Comparison of ENCODE assay signal across 10 cellular contexts in genomic region chr21:42666023-42666747, GRCh38. TPM values are rescaled to one million over a fixed set of nuclear protein-coding genes. Genes with fewer than 3 reads are reported as not detected.
DNase-seq lines count a peak whose midpoint lies in the region; ATAC-seq, FAIRE-seq and TF ChIP-seq lines count a peak whose summit lies in the region.
"Had no signal": no experiment of that assay in that cellular context is flagged by ENCODE, and none has a peak within 500 bp of the region (broad histone marks: within the 10 kb centered on the region; RNA-seq: fewer than 3 reads in every experiment).

No MANE protein-coding gene starts in this region.

- TF ChIP-seq RAD21 in H1 (IDR thresholded peaks at IDR 0.05 in 1 of 2, conservative IDR thresholded peaks at IDR 0.05 in 1 of 2; ENCODE audit: low read depth in 2 of 2, low read length in 2 of 2), result no peak

- H3K4me3 ChIP-seq in SK-N-MC (0 out of 2 replicates have a peak overlapping the region, but pooled peaks have one; percentile 8), H1 (ENCODE audit: extremely low read depth in 1 of 4, insufficient read depth in 2 of 4, low read depth in 3 of 4, low read length in 4 of 4) (no peak overlapping the region)
- H3K4me3 ChIP-seq: breast epithelium had no signal

- H2BK20ac ChIP-seq in H1 (ENCODE audit: low read length), result no peak overlapping the region; the same call in 1 of the 2 replicates

- no peak overlapping the region for H2BK12ac ChIP-seq in H1 (ENCODE audit: low read depth, low read length)

- ATAC-seq in GM18858 (IDR thresholded peaks at IDR 0.05; ENCODE audit: unreplicated experiment), result no peak

- peaks cover 4 to 46% of the 10 kb centered on the region in 2 experiments; a peak in 3 of 4 replicates for H3K79me2 ChIP-seq in H1 (ENCODE audit: control insufficient read depth in 1 of 2, insufficient read depth in 2 of 2, low read length in 2 of 2)

- H4K91ac ChIP-seq in H1 (replicated peaks; ENCODE audit: insufficient read length, low read length), result no peak overlapping the region

- no peak overlapping the region for H2BK120ac ChIP-seq in H1 (replicated peaks; ENCODE audit: low read depth, low read length)

- H4K8ac ChIP-seq in H1 (ENCODE audit: extremely low read depth, insufficient read depth, low read length), result peak overlapping the region; percentile 85

- peaks cover 32% of the 10 kb centered on the region for H3K79me1 ChIP-seq in H1 (ENCODE audit: low read depth, low read length)

- H3K4ac ChIP-seq in H1 (replicated peaks; ENCODE audit: insufficient read length, low read depth, low read length), result no peak overlapping the region

- H3K27ac ChIP-seq in SK-N-MC, result peak overlapping the region; percentile 73; the same call in 1 of the 2 replicates
- H3K27ac ChIP-seq in H1 (ENCODE audit: low read depth, low read length), result no peak overlapping the region
- H3K27ac ChIP-seq in substantia nigra (ENCODE audit: low read depth, low read length, poor library complexity, severe bottlenecking), result peak overlapping the region; percentile 85

- no peak overlapping the region for H3K18ac ChIP-seq in H1 (ENCODE audit: extremely low read depth, low read length)

- peaks cover 0 to 33% (median 14%) of the 10 kb centered on the region in 4 experiments; a peak in 5 of 7 replicates for H3K4me1 ChIP-seq in H1 (replicated peaks in 1 of 4; ENCODE audit: control insufficient read depth in 3 of 4, insufficient read depth in 4 of 4, low read length in 3 of 4)

- POLR2A ChIA-PET in H1 (lab: Charles Lee; ENCODE audit: partially characterized antibody), result interaction anchor here (0.6 to 1.3 kb wide), 2 partner anchors 12 to 690 kb away, joined by 4 to 5 read pairs; no protein-coding TSS in a partner anchor

- FAIRE-seq in H1 (lab: Jason Lieb, UNC), result peak; percentile 19

- peak; percentile 82 for DNase-seq in activated CD8-positive, alpha-beta memory T cell treated with anti-CD3 and anti-CD28 coated beads for 24 hours
- no peak for DNase-seq in activated CD8-positive, alpha-beta memory T cell treated with anti-CD3 and anti-CD28 coated beads, Interleukin-2, amount 50 U/mL, for 4 hours
- DNase-seq in SK-N-MC (ENCODE audit: low read depth, low spot score) (no peak), H1 (ENCODE audit: low read depth in 1 of 2, low spot score in 2 of 2) (peak in 1 of 2 experiments; percentile 86), substantia nigra (lab: John Stamatoyannopoulos, UW) (peak in 3 of 49 donors; percentile 44 to 52 (median 47)), GOT3 (lab: John Stamatoyannopoulos, UW) (no peak), SW480 (ENCODE audit: low spot score) (no peak)
- DNase-seq: NCI-H1694 had no signal

- peak overlapping the region; percentile 48; the same call in 1 of the 2 replicates for H2BK15ac ChIP-seq in H1 (ENCODE audit: low read length)

- H3K9ac ChIP-seq in SK-N-MC (ENCODE audit: insufficient read length) (no peak overlapping the region), H1 (replicated peaks in 1 of 4; ENCODE audit: extremely low read depth in 1 of 4, low read depth in 3 of 4, low read length in 3 of 4) (no peak overlapping the region)

- no peak overlapping the region for H2AFZ ChIP-seq in H1 (ENCODE audit: low read length)

- no peak overlapping the region for H2BK5ac ChIP-seq in H1 (ENCODE audit: low read depth, low read length)

- H3K27me3 ChIP-seq in H1 (replicated peaks in 1 of 4; ENCODE audit: control insufficient read depth in 3 of 4, extremely low read depth in 1 of 4, insufficient read depth in 3 of 4, low read length in 3 of 4), result no peaks in the 10 kb centered on the region; a peak in 1 of 7 replicates
- H3K27me3 ChIP-seq: breast epithelium had no signal

- no peak for TF ChIP-seq POLR2A in H1 (IDR thresholded peaks at IDR 0.05; ENCODE audit: control extremely low read depth in 1 of 2, low read depth in 2 of 2, low read length in 2 of 2)

- peaks cover 22 to 62% of the 10 kb centered on the region in 2 experiments for H4K20me1 ChIP-seq in H1 (replicated peaks in 1 of 2; ENCODE audit: control insufficient read depth in 1 of 2, insufficient read depth in 2 of 2, low read length in 2 of 2)

- WGBS in H1 (ENCODE audit: extremely low coverage in 1 of 2, insufficient coverage in 1 of 2, insufficient read length in 1 of 2, insufficient replicate concordance in 2 of 2, low coverage in 1 of 2, low lambda C conversion rate in 2 of 2, missing lambda C conversion rate in 1 of 2), 2 experiments, result 88% methylated on average over 29 of the region's 30 CpGs; no CpG with 5 or more reads in 1 of the 2 experiments

- H3K14ac ChIP-seq in H1 (ENCODE audit: insufficient read length), result no peak overlapping the region

- H2AK5ac ChIP-seq in H1 (ENCODE audit: low read depth, low read length), result peak overlapping the region; percentile 16; the same call in 1 of the 2 replicates

- no peak overlapping the region for H4K5ac ChIP-seq in H1 (ENCODE audit: insufficient read length, low read depth, low read length)

- no peak for TF ChIP-seq CTCF in H1 (IDR thresholded peaks at IDR 0.05; ENCODE audit: control extremely low read depth in 1 of 3, insufficient read depth in 1 of 3, low read depth in 1 of 3, low read length in 3 of 3)

- CTCF ChIA-PET in H1 (lab: Charles Lee; ENCODE audit: partially characterized antibody), result interaction anchor here (0.9 to 2.0 kb wide), 4 partner anchors 11 to 28 kb away, joined by 3 to 16 read pairs (median 4); no protein-coding TSS in a partner anchor

- no peak overlapping the region for H3K23ac ChIP-seq in H1 (ENCODE audit: insufficient read length)

- no peak overlapping the region for H3K4me2 ChIP-seq in H1 (ENCODE audit: insufficient read depth in 1 of 2, low read depth in 2 of 2, low read length in 2 of 2)

- H3K9me3 ChIP-seq in SK-N-MC (ENCODE audit: low read depth, low read length) (no peaks in the 10 kb centered on the region), H1 (ENCODE audit: insufficient read depth in 2 of 2, low read depth in 1 of 2, low read length in 1 of 2) (peaks cover 0 to 3% of the 10 kb centered on the region in 2 experiments; a peak in 1 of 4 replicates)
- H3K9me3 ChIP-seq: breast epithelium had no signal

- peaks cover 20% of the 10 kb centered on the region for H3K36me3 ChIP-seq in SK-N-MC (ENCODE audit: insufficient read depth, low read length)
- peaks cover 5 to 21% (median 11%) of the 10 kb centered on the region in 4 experiments; a peak in 6 of 8 replicates for H3K36me3 ChIP-seq in H1 (ENCODE audit: control insufficient read depth in 2 of 4, insufficient read depth in 4 of 4, low read length in 3 of 4)
- H3K36me3 ChIP-seq: breast epithelium had no signal

- peaks cover 20% of the 10 kb centered on the region for H3K23me2 ChIP-seq in H1 (ENCODE audit: low read depth, low read length)

- no peak for TF ChIP-seq EP300 in H1 (IDR thresholded peaks at IDR 0.05; ENCODE audit: borderline replicate concordance in 1 of 2, low read depth in 2 of 2, low read length in 2 of 2)

- H3K56ac ChIP-seq in H1 (replicated peaks; ENCODE audit: insufficient read length, low read depth, low read length), result no peak overlapping the region

TF ChIP-seq in H1, 55 proteins besides CTCF, POLR2A, EP300 and RAD21:
- TF ChIP-seq EZH2 (IDR thresholded peaks at IDR 0.05; ENCODE audit: low read depth, low read length, severe bottlenecking) (no peak), SIX5 (IDR thresholded peaks at IDR 0.05; ENCODE audit: low read depth, low read length) (no peak), BACH1 (IDR thresholded peaks at IDR 0.05; ENCODE audit: low read length) (no peak), SP1 (IDR thresholded peaks at IDR 0.05; ENCODE audit: low read depth, low read length) (0 out of 2 replicates have a peak, but pooled peaks have one; percentile 25), TEAD4 (IDR thresholded peaks at IDR 0.05; ENCODE audit: low read depth, low read length) (no peak), CHD2 (IDR thresholded peaks at IDR 0.05; ENCODE audit: low read length) (no peak), SUZ12 (IDR thresholded peaks at IDR 0.05; ENCODE audit: low read length) (no peak), ATF3 (IDR thresholded peaks at IDR 0.05; ENCODE audit: insufficient read depth, low read depth, low read length) (no peak), RFX5 (IDR thresholded peaks at IDR 0.05; ENCODE audit: borderline replicate concordance, low read depth, low read length) (no peak), SIN3A (conservative IDR thresholded peaks at IDR 0.05 in 1 of 2, IDR thresholded peaks at IDR 0.05 in 1 of 2; ENCODE audit: low read depth in 1 of 2, low read length in 2 of 2) (0 out of 4 replicates have a peak, but pooled peaks of 1 of the 2 experiments have one; percentile 47), SAP30 (IDR thresholded peaks at IDR 0.05; ENCODE audit: insufficient read depth, insufficient replicate concordance, low read length) (no peak), SIRT6 (IDR thresholded peaks at IDR 0.05; ENCODE audit: low read length) (no peak), JUN (IDR thresholded peaks at IDR 0.05; ENCODE audit: low read depth, low read length) (no peak), MAFK (IDR thresholded peaks at IDR 0.05; ENCODE audit: low read depth, low read length) (no peak), CBX5 (IDR thresholded peaks at IDR 0.05; ENCODE audit: low read depth, low read length) (no peak)
TF ChIP-seq in H1: peak in this region for 2.

RNA-seq across cellular contexts. Expression of gene PDE9A, which starts 12.8 kb away (rescaled TPM):
- total RNA-seq in H1 (2021; fragmentation: NEBNext Ultra II Directional; extraction: Animal tissue kit (Norgen Biotek cat#: 25700)), result 45.7 and 45.9 TPM in 2 replicates
- polyA plus RNA-seq in H1 (2011; rRNA removed), result 39.2 and 46.7 TPM in 2 replicates
- polyA plus RNA-seq in H1 (2011; cell fraction: cytosol; rRNA removed), result 39.6 TPM
- polyA plus RNA-seq in H1 (2011; cell fraction: nucleus; rRNA removed), result 71.9 TPM
- polyA plus RNA-seq in H1 (2012, experiment 1 of 2), result 36.3 to 41.3 TPM (median 40.5 TPM) in 4 replicates
- polyA plus RNA-seq in H1 (2012, experiment 2 of 2), result 37.8 TPM
- 28.8 TPM for polyA plus RNA-seq in H1 (2013, experiment 1 of 2)
- 30.4 TPM for polyA plus RNA-seq in H1 (2013, experiment 2 of 2)
- polyA minus RNA-seq in H1 (2011; rRNA and poly(A)+ RNA removed), result 22.5 and 33.8 TPM in 2 replicates
- polyA minus RNA-seq in H1 (2011; cell fraction: cytosol; rRNA and poly(A)+ RNA removed), result 25.3 TPM
- 43.2 TPM for polyA minus RNA-seq in H1 (2011; cell fraction: nucleus; rRNA and poly(A)+ RNA removed)
